ENCODE assay signal across 1 cellular context in genomic region chr2:236319036-236319435, GRCh38.
TF ChIP-seq lines count a peak whose summit lies in the region.

No MANE protein-coding gene starts in this region.

TF ChIP-seq in GM23338, 12 proteins besides CTCF, POLR2A, EP300 and RAD21 (continued from another document):
- TF ChIP-seq, protein P1, sequence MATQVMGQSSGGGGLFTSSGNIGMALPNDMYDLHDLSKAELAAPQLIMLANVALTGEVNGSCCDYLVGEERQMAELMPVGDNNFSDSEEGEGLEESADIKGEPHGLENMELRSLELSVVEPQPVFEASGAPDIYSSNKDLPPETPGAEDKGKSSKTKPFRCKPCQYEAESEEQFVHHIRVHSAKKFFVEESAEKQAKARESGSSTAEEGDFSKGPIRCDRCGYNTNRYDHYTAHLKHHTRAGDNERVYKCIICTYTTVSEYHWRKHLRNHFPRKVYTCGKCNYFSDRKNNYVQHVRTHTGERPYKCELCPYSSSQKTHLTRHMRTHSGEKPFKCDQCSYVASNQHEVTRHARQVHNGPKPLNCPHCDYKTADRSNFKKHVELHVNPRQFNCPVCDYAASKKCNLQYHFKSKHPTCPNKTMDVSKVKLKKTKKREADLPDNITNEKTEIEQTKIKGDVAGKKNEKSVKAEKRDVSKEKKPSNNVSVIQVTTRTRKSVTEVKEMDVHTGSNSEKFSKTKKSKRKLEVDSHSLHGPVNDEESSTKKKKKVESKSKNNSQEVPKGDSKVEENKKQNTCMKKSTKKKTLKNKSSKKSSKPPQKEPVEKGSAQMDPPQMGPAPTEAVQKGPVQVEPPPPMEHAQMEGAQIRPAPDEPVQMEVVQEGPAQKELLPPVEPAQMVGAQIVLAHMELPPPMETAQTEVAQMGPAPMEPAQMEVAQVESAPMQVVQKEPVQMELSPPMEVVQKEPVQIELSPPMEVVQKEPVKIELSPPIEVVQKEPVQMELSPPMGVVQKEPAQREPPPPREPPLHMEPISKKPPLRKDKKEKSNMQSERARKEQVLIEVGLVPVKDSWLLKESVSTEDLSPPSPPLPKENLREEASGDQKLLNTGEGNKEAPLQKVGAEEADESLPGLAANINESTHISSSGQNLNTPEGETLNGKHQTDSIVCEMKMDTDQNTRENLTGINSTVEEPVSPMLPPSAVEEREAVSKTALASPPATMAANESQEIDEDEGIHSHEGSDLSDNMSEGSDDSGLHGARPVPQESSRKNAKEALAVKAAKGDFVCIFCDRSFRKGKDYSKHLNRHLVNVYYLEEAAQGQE (IDR thresholded peaks at IDR 0.05; ENCODE audit: unreplicated experiment) = no peak
- TF ChIP-seq STAT1 (IDR thresholded peaks at IDR 0.05; ENCODE audit: unreplicated experiment) (no peak), ZNF114 (CRISPR knock-in tag; IDR thresholded peaks at IDR 0.05) (no peak), JUNB (IDR thresholded peaks at IDR 0.05; ENCODE audit: unreplicated experiment) (no peak), POLR2AphosphoS5 (IDR thresholded peaks at IDR 0.05; ENCODE audit: low read depth) (no peak), ZNF462 (CRISPR knock-in tag; IDR thresholded peaks at IDR 0.05) (no peak), CREB1 (CRISPR knock-in tag; IDR thresholded peaks at IDR 0.05; ENCODE audit: low read depth) (no peak)
